ENCODE assay signal across 12 cellular contexts in genomic region chr1:43912607-43913006, GRCh38. TPM values are rescaled to one million over a fixed set of nuclear protein-coding genes. Genes with fewer than 3 reads are reported as not detected.
DNase-seq lines count a peak whose midpoint lies in the region; ATAC-seq and TF ChIP-seq lines count a peak whose summit lies in the region.
"Had no signal": no experiment of that assay in that cellular context is flagged by ENCODE, and none has a peak within 500 bp of the region (broad histone marks: within the 10 kb centered on the region; RNA-seq: fewer than 3 reads in every experiment).

No MANE protein-coding gene starts in this region.

- no peaks in the 10 kb centered on the region for H3K79me2 ChIP-seq in neural progenitor cell (ENCODE audit: low read depth)

- H3K9ac ChIP-seq in neural progenitor cell, result no peak overlapping the region

- peak overlapping the region; percentile 89 for H3K27ac Mint-ChIP-seq in neural progenitor cell
- H3K27ac Mint-ChIP-seq: activated T-cell treated with anti-CD3 and anti-CD28 coated beads, Interleukin-2, amount 50 U/mL, for 24 hours had no signal

- H3K4me1 Mint-ChIP-seq in neural progenitor cell, result peaks cover 22% of the 10 kb centered on the region

- H3K9me3 ChIP-seq in Panc1 (ENCODE audit: control insufficient read depth, insufficient read depth, low read depth, low read length) (no peaks in the 10 kb centered on the region), neural progenitor cell (ENCODE audit: low read depth) (no peaks in the 10 kb centered on the region)

- no peaks in the 10 kb centered on the region for H3K27me3 ChIP-seq in BJ (ENCODE audit: control insufficient read depth, insufficient read depth, low read length)
- H3K27me3 ChIP-seq in Panc1 (ENCODE audit: control insufficient read depth, insufficient read depth, low read length), result no peaks in the 10 kb centered on the region
- H3K27me3 ChIP-seq in neural progenitor cell, result no peaks in the 10 kb centered on the region

- peaks cover 15% of the 10 kb centered on the region for H4K20me1 ChIP-seq in neural progenitor cell (ENCODE audit: low read depth)

- peaks cover 4% of the 10 kb centered on the region for H3K27me3 Mint-ChIP-seq in neural progenitor cell (ENCODE audit: insufficient read depth, low read depth)
- H3K27me3 Mint-ChIP-seq: activated T-cell treated with anti-CD3 and anti-CD28 coated beads, Interleukin-2, amount 50 U/mL, for 24 hours had no signal

- peak overlapping the region; percentile 42 for H3K4me2 ChIP-seq in neural progenitor cell

- in situ Hi-C loops in Panc1 (cut with HindIII; ENCODE audit: low pct_unique_long_range_greater_than_20kb, low sequenced_read_pairs), result no loop called here

- H2AFZ ChIP-seq in neural progenitor cell (replicated peaks), result no peak overlapping the region

- peak; percentile 42; the same call in 1 of the 2 replicates for ATAC-seq in Panc1
- no peak for ATAC-seq in HG03196 (IDR thresholded peaks at IDR 0.05; ENCODE audit: unreplicated experiment)

- H3K36me3 ChIP-seq in BJ (ENCODE audit: control insufficient read depth, insufficient read depth, low read length), result no peaks in the 10 kb centered on the region
- no peaks in the 10 kb centered on the region for H3K36me3 ChIP-seq in Panc1 (ENCODE audit: control insufficient read depth, insufficient read depth, low read length)
- H3K36me3 ChIP-seq in neural progenitor cell, result no peaks in the 10 kb centered on the region

- POLR2A ChIA-PET in BJ (lab: Charles Lee), result no interaction called here
- POLR2A ChIA-PET in Panc1 (lab: Charles Lee), result no interaction called here

- H3K27ac ChIP-seq in Panc1 (ENCODE audit: low read length) (no peak overlapping the region), neural progenitor cell (no peak overlapping the region)
- H3K27ac ChIP-seq: VCaP had no signal

- CTCF ChIA-PET in BJ (lab: Yijun Ruan, JAX), result interaction anchor here (0.6 to 3.6 kb wide), 9 partner anchors 9 to 149 kb away, joined by 3 to 30 read pairs (median 3); partner anchors contain the start of gene ARTN
- CTCF ChIA-PET in Panc1 (lab: Charles Lee), result no interaction called here

- BruUV-seq in Panc1 (replicated peaks; lab: Mats Ljungman, UMichigan), result no TSS peak

- DNase-seq in BJ (ENCODE audit: low read depth), result peak; percentile 47
- DNase-seq in Panc1 (ENCODE audit: low read depth, low spot score), result no peak
- DNase-seq in fibroblast of gingiva (ENCODE audit: low read depth), result peak; percentile 64
- DNase-seq in neural progenitor cell (ENCODE audit: low spot score), result peak; percentile 46
- no peak for DNase-seq in T-helper 1 cell
- DNase-seq in activated gamma-delta T cell treated with Interleukin-2 at 50 U/mL for 16 hours, result no peak
- DNase-seq in ureter (ENCODE audit: low spot score), result no peak
- DNase-seq: activated T-cell treated with anti-CD3 and anti-CD28 coated beads, Interleukin-2, amount 50 U/mL, for 24 hours; central memory CD4-positive, alpha-beta T cell had no signal

- no peaks in the 10 kb centered on the region for H3K36me3 Mint-ChIP-seq in neural progenitor cell

- intact Hi-C loops in Panc1 (cut with micrococcal nuclease; ENCODE audit: unreplicated experiment), result no loop called here

- no peaks in the 10 kb centered on the region for H3K9me3 Mint-ChIP-seq in neural progenitor cell
- H3K9me3 Mint-ChIP-seq: activated T-cell treated with anti-CD3 and anti-CD28 coated beads, Interleukin-2, amount 50 U/mL, for 24 hours had no signal

- no peak for TF ChIP-seq CTCF in BJ (IDR thresholded peaks at IDR 0.05; ENCODE audit: insufficient read depth, low read depth, low read length)
- TF ChIP-seq CTCF in Panc1 (IDR thresholded peaks at IDR 0.05), result no peak
- TF ChIP-seq CTCF in neural progenitor cell (IDR thresholded peaks at IDR 0.05), result no peak

- no peaks in the 10 kb centered on the region for H3K4me1 ChIP-seq in Panc1 (ENCODE audit: control insufficient read depth, insufficient read depth, low read length)
- H3K4me1 ChIP-seq in neural progenitor cell, result peaks cover 25% of the 10 kb centered on the region

- no peak overlapping the region for H3K4me3 Mint-ChIP-seq in neural progenitor cell
- H3K4me3 Mint-ChIP-seq: activated T-cell treated with anti-CD3 and anti-CD28 coated beads, Interleukin-2, amount 50 U/mL, for 24 hours had no signal

- H3K4me3 ChIP-seq in BJ (ENCODE audit: low read depth, low read length) (no peak overlapping the region), Panc1 (ENCODE audit: low read depth in 2 of 2, low read length in 2 of 2) (no peak overlapping the region), neural progenitor cell (no peak overlapping the region)
- H3K4me3 ChIP-seq: skin epidermis had no signal

- peaks cover 20% of the 10 kb centered on the region for H3F3A ChIP-seq in neural progenitor cell (ENCODE audit: low read depth)

RNA-seq across cellular contexts. Expression of gene ARTN, which starts 21.0 kb away (rescaled TPM):
- 0.17 and 0.39 TPM in 2 replicates for polyA plus RNA-seq in BJ (2011; rRNA removed)
- polyA minus RNA-seq in BJ (2011; rRNA and poly(A)+ RNA removed), result 0.85 and 1.2 TPM in 2 replicates
- total RNA-seq in Panc1 (2021; ENCODE audit: unreplicated experiment) (0.49 TPM), neural progenitor cell (ENCODE audit: low replicate concordance) (2.9 and 4.1 TPM in 2 replicates), ureter (5.7 TPM)
- polyA plus RNA-seq in Panc1 (2012; ENCODE audit: insufficient read length), result 0.35 TPM

RNA-seq across cellular contexts. Expression of gene IPO13, which starts 34.1 kb away (rescaled TPM):
- 13.4 and 24.8 TPM in 2 replicates for polyA plus RNA-seq in BJ (2011; rRNA removed)
- polyA minus RNA-seq in BJ (2011; rRNA and poly(A)+ RNA removed), result 31.0 and 37.8 TPM in 2 replicates
- total RNA-seq in Panc1 (2021; ENCODE audit: unreplicated experiment) (40.0 TPM), neural progenitor cell (ENCODE audit: low replicate concordance) (7.2 and 13.2 TPM in 2 replicates), ureter (22.1 TPM)
- polyA plus RNA-seq in Panc1 (2012; ENCODE audit: insufficient read length), result 25.0 TPM

RNA-seq across cellular contexts. Expression of gene DPH2, which starts 57.2 kb away (rescaled TPM):
- polyA plus RNA-seq in BJ (2011; rRNA removed), result 20.9 and 35.3 TPM in 2 replicates
- polyA minus RNA-seq in BJ (2011; rRNA and poly(A)+ RNA removed), result 23.8 and 42.8 TPM in 2 replicates
- total RNA-seq in Panc1 (2021; ENCODE audit: unreplicated experiment) (76.0 TPM), neural progenitor cell (ENCODE audit: low replicate concordance) (9.5 and 20.0 TPM in 2 replicates), ureter (32.2 TPM)
- 63.3 TPM for polyA plus RNA-seq in Panc1 (2012; ENCODE audit: insufficient read length)

Comparison
In these comparisons a context has a peak if more than half of its experiments do, and no peak if none do; other contexts are left out.
1. DNase-seq: peak in BJ (single experiment), fibroblast of gingiva (single experiment) and neural progenitor cell (single experiment); none in Panc1 (single experiment), T-helper 1 cell (0 of 5), activated gamma-delta T cell treated with Interleukin-2 at 50 U/mL for 16 hours (single experiment) and ureter (single experiment).